ENCODE assay signal across 24 cellular contexts in genomic region chr6:87257046-87257445, GRCh38.
"Had no signal": no experiment of that assay in that cellular context is flagged by ENCODE, and none has a peak within 500 bp of the region (broad histone marks: within the 10 kb centered on the region; RNA-seq: fewer than 3 reads in every experiment).

No MANE protein-coding gene starts in this region.

- H3K9me3 Mint-ChIP-seq: IgD-negative memory B cell had no signal

- H3K4me3 ChIP-seq: K562, SJSA1, SK-N-MC had no signal

- H3K9ac ChIP-seq: KMS-11 had no signal

- H3K27me3 Mint-ChIP-seq: IgD-negative memory B cell had no signal

- H3K27ac ChIP-seq: HL-60, KMS-11, SJSA1, SK-N-MC had no signal

- ATAC-seq: K562 had no signal

- H3K27ac Mint-ChIP-seq: IgD-negative memory B cell had no signal

- H3K27me3 ChIP-seq: SJSA1 had no signal

- H3K4me3 Mint-ChIP-seq: IgD-negative memory B cell had no signal

- DNase-seq: Kasumi-1, MM.1S, NCI-H1092 treated with DMSO at 0.1 percent for 48 hours, NCI-H1436, NCI-H187, NCI-H2029, NCI-H2081 treated with DMSO at 0.1 percent for 48 hours, NCI-H2171, NCI-H226, NCI-H446, NCI-H510A, NCI-H524 treated with DMSO at 0.1 percent for 48 hours, NCI-H774, Right ventricle myocardium superior, RPMI8226, SIG-M5 had no signal

- H3K4me2 ChIP-seq: KMS-11 had no signal

- FAIRE-seq: HTR-8/SVneo, K562, RCC 7860 had no signal

- H3K4me1 ChIP-seq: SJSA1 had no signal

- H3K9me3 ChIP-seq: SJSA1 had no signal
